In the genomic region with DNA sequence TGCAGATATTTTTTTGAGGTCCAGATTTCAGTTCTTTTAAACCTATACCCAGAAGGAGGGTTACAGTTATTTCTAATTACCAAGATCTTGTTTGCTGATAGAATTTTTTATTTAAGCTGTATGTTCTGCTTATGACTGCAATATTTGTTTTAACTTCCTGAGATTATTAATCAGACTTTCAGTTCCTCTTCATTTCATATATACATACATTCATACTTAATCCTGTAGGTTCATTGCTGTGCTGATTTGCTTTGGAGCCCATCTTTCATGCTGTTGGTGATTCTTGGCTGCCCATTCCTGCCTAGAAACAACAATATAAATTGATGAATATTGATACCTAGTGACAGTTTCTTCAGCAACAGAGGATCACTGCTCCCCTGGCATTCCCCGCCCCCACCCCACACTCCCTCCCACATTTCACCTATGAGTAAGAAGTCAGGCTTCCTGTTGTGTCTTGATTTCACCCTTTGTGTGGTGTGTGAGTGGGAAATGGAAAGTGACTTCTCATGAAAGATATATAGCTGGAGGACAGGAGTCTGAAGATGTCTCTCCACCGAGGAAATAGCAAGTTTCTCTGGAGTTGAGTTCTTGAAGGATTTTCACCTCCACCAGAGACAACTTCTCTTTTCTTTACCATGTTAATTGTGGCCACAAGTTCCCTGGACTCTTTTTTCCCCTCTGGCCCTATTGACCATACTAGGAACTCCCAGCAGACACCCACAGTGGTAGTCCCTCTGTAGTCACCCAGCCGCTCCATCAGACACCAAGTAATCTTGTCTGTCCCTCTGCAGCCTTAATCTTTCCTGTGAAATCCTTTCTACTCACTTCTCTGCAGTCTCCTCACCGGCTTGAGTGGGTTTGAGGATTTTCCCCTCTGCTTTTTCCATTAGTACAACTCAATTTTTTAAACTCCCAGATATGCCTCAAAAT, we compare ENCODE assay signal across 9 cellular contexts.
DNase-seq lines count a peak whose midpoint lies in the region; ATAC-seq, FAIRE-seq and TF ChIP-seq lines count a peak whose summit lies in the region.
"Had no signal": no experiment of that assay in that cellular context is flagged by ENCODE, and none has a peak within 500 bp of the region (broad histone marks: within the 10 kb centered on the region; RNA-seq: fewer than 3 reads in every experiment).

No MANE protein-coding gene starts in this region.

- DNase-seq in activated CD4-positive, alpha-beta memory T cell treated with anti-CD3 and anti-CD28 coated beads, Interleukin-2, amount 10 ng/mL, durations not matched to agents 7 days and 5 days: peak; percentile 21
- peak; percentile 39 for DNase-seq in stimulated activated CD4-positive, alpha-beta T cell treated with anti-CD3 and anti-CD28 coated beads, Interleukin-4, amount 100 ng/mL, for 1 hour
- no peak for DNase-seq in urothelium cell line (ENCODE audit: low spot score)
- DNase-seq in GM10248 (ENCODE audit: extremely low spot score): no peak
- DNase-seq in pancreas: no peak

- no peaks in the 10 kb centered on the region for H3K9me3 Mint-ChIP-seq in activated CD4-positive, alpha-beta memory T cell treated with anti-CD3 and anti-CD28 coated beads, Interleukin-2, amount 10 ng/mL, durations not matched to agents 7 days and 5 days

- H3K27ac ChIP-seq in pancreas: no peak overlapping the region
- H3K27ac ChIP-seq: VCaP had no signal

- H3K36me3 Mint-ChIP-seq in activated CD4-positive, alpha-beta memory T cell treated with anti-CD3 and anti-CD28 coated beads, Interleukin-2, amount 10 ng/mL, durations not matched to agents 7 days and 5 days (ENCODE audit: low read depth): peaks cover 3% of the 10 kb centered on the region

- ATAC-seq in GM19023 (IDR thresholded peaks at IDR 0.05; ENCODE audit: unreplicated experiment): peak; percentile 81
- ATAC-seq in HG02938 (IDR thresholded peaks at IDR 0.05; ENCODE audit: unreplicated experiment): peak; percentile 89
- ATAC-seq in GM19324 (IDR thresholded peaks at IDR 0.05; ENCODE audit: low FRiP score, unreplicated experiment): no peak
- ATAC-seq in pancreas: no peak

- H3K4me3 Mint-ChIP-seq in activated CD4-positive, alpha-beta memory T cell treated with anti-CD3 and anti-CD28 coated beads, Interleukin-2, amount 10 ng/mL, durations not matched to agents 7 days and 5 days: no peak overlapping the region

- H3K27ac Mint-ChIP-seq in activated CD4-positive, alpha-beta memory T cell treated with anti-CD3 and anti-CD28 coated beads, Interleukin-2, amount 10 ng/mL, durations not matched to agents 7 days and 5 days: peak overlapping the region; percentile 31

- CTCF ChIA-PET in activated CD4-positive, alpha-beta memory T cell treated with anti-CD3 and anti-CD28 coated beads, Interleukin-2, amount 10 ng/mL, durations not matched to agents 7 days and 5 days (lab: Charles Lee): no interaction called here
- CTCF ChIA-PET in GM10248 (lab: Yijun Ruan, JAX): interaction anchor here (2.8 kb wide), 1 partner anchor 9 kb away, joined by 8 read pairs; no protein-coding TSS in a partner anchor

- no peaks in the 10 kb centered on the region for H3K36me3 ChIP-seq in pancreas

- H3K4me1 ChIP-seq in pancreas: no peaks in the 10 kb centered on the region

- no peak for TF ChIP-seq CTCF in GM10248 (IDR thresholded peaks at IDR 0.05; ENCODE audit: control extremely low read depth, extremely low read depth, low read depth, missing control alignments)
- TF ChIP-seq CTCF in pancreas (IDR thresholded peaks at IDR 0.05): no peak

- H3K27me3 Mint-ChIP-seq in activated CD4-positive, alpha-beta memory T cell treated with anti-CD3 and anti-CD28 coated beads, Interleukin-2, amount 10 ng/mL, durations not matched to agents 7 days and 5 days: peaks cover 21% of the 10 kb centered on the region

- H3K9me3 ChIP-seq in pancreas: no peaks in the 10 kb centered on the region

- no peak for FAIRE-seq in urothelium cell line (lab: Jason Lieb, UNC)
- FAIRE-seq in pancreas (lab: Jason Lieb, UNC): no peak

- H3K4me3 ChIP-seq in pancreas: no peak overlapping the region

- intact Hi-C loops in pancreas (cut with DNase I): no loop called here

- POLR2A ChIA-PET in activated CD4-positive, alpha-beta memory T cell treated with anti-CD3 and anti-CD28 coated beads, Interleukin-2, amount 10 ng/mL, durations not matched to agents 7 days and 5 days (lab: Charles Lee): interaction anchor here (1.0 kb wide), 1 partner anchor 51 kb away, joined by 3 read pairs; no protein-coding TSS in a partner anchor
- POLR2A ChIA-PET in GM10248 (lab: Yijun Ruan, JAX): no interaction called here

- 64 to 81% methylated on average over 4 of the region's 4 CpGs for WGBS in pancreas, 2 donors

- peaks cover 0 to 9% (median 3%) of the 10 kb centered on the region in 4 donors for H3K27me3 ChIP-seq in pancreas

- peaks cover 19% of the 10 kb centered on the region for H3K4me1 Mint-ChIP-seq in activated CD4-positive, alpha-beta memory T cell treated with anti-CD3 and anti-CD28 coated beads, Interleukin-2, amount 10 ng/mL, durations not matched to agents 7 days and 5 days

Comparison
In these comparisons a context has a peak if more than half of its experiments do, and no peak if none do; other contexts are left out.
1. ATAC-seq: peak in GM19023 (single experiment) and HG02938 (single experiment); none in GM19324 (single experiment) and pancreas (0 of 4).
2. DNase-seq: peak in activated CD4-positive, alpha-beta memory T cell treated with anti-CD3 and anti-CD28 coated beads, Interleukin-2, amount 10 ng/mL, durations not matched to agents 7 days and 5 days (single experiment) and stimulated activated CD4-positive, alpha-beta T cell treated with anti-CD3 and anti-CD28 coated beads, Interleukin-4, amount 100 ng/mL, for 1 hour (single experiment); none in urothelium cell line (single experiment), GM10248 (single experiment) and pancreas (0 of 6).